In the genomic region with DNA sequence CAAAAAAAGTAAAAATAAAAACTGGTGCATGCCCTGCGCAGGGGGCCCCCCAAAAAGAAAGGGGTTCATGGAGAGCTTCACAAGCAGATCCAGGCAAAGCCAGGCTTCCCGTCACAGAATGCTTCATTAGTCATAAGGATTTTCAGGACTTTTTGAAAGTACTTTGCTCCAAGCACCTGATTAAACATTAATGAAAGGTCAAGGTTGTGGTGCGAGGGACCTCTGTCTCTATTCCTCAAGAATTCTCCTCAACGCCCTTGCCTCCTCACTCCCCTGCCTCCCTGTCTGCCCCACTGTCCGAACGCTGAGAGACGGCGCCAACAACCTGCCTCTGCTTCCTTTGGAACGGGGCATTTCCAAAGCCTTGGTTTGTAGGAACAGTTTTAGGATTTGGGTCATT, we compare ENCODE assay signal across 20 cellular contexts.
"Had no signal": no experiment of that assay in that cellular context is flagged by ENCODE, and none has a peak within 500 bp of the region (broad histone marks: within the 10 kb centered on the region; RNA-seq: fewer than 3 reads in every experiment).

No MANE protein-coding gene starts in this region.

- FAIRE-seq: K562 had no signal

- DNase-seq: Kasumi-1, MM.1S, NCI-H1092 treated with DMSO at 0.1 percent for 48 hours, NCI-H1436, NCI-H187, NCI-H2029, NCI-H2081 treated with DMSO at 0.1 percent for 48 hours, NCI-H2171, NCI-H226, NCI-H446, NCI-H510A, NCI-H524 treated with DMSO at 0.1 percent for 48 hours, NCI-H69, NCI-H774, SHP77, SK-N-SH had no signal

- H3K4me3 Mint-ChIP-seq: IgD-negative memory B cell had no signal

- H3K27me3 Mint-ChIP-seq: IgD-negative memory B cell had no signal

- ATAC-seq: K562 had no signal

- H3K4me1 Mint-ChIP-seq: IgD-negative memory B cell had no signal

- H3K27ac Mint-ChIP-seq: IgD-negative memory B cell had no signal

- H3K27ac ChIP-seq: KMS-11, RWPE1 had no signal

- H3K36me3 Mint-ChIP-seq: IgD-negative memory B cell had no signal
